ENCODE assay signal across 8 cellular contexts in the genomic region with DNA sequence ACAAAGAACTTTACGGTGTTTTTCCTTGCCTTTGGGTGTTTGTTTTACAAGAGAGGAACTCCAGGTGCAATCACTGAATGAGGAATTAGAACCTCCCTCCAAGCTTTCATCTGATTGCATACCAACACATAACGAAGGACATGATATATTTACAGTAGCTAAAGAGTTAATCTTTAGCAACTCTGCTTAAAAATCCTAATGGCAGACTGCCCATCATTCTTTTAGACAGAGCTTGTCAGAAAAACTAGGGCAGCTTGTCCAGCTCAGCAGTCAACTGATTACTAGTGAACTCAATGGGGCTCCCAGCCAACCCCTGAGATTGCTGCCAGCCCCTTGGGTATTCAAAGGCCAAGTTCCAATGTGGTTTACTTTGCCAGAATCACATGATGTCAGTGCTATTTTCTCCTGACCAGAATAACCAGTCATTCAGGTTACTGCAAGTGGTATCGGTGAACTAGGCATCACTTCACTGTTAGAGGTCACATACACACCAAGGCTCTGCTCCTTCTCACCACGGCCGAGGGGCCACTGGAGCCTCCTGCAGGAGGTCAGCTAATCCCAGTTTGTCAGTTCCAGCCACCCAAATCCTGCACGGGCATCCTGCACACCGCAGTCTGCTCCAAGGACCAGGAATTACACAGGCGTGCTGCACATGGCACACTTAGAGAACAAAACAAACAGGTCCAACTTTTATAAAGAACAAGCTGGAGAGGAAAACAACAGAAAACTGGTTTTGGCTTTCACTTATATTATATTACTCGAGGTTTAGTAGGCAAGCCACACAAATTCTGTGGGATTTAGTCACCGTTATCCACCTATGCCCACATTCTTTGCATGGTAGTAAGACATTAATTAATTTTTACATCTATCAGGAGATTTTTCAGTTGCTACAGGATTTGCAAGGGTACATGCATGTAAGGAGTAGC.
DNase-seq lines count a peak whose midpoint lies in the region; ATAC-seq lines count a peak whose summit lies in the region.

No MANE protein-coding gene starts in this region.

- peak overlapping the region; percentile 14 for H3K4me3 ChIP-seq in skeletal muscle cell (ENCODE audit: low read depth, low read length)

- DNase-seq in NCI-H1417 (lab: John Stamatoyannopoulos, UW) (peak in 2 of 3 experiments; percentile 8 to 65), NCI-H1417 treated with DMSO at 0.1 percent for 48 hours (lab: John Stamatoyannopoulos, UW) (no peak), anterior cingulate cortex (lab: John Stamatoyannopoulos, UW) (peak in 53 of 58 donors; percentile 5 to 87 (median 54)), hepatic stellate cell (ENCODE audit: low spot score) (peak; percentile 31), skeletal muscle cell (ENCODE audit: low read depth) (peak; percentile 76), T-helper 9 cell (no peak), SKM-1 (lab: John Stamatoyannopoulos, UW; ENCODE audit: unreplicated experiment) (no peak)

- ATAC-seq in HG02884 (IDR thresholded peaks at IDR 0.05; ENCODE audit: unreplicated experiment), result no peak

Comparison
In these comparisons a context has a peak if more than half of its experiments do, and no peak if none do; other contexts are left out.
1. DNase-seq: peak in NCI-H1417 (2 of 3), anterior cingulate cortex (53 of 58), hepatic stellate cell (single experiment) and skeletal muscle cell (single experiment); none in NCI-H1417 treated with DMSO at 0.1 percent for 48 hours (single experiment), T-helper 9 cell (single experiment) and SKM-1 (single experiment).